Comparison of ENCODE assay signal across 31 cellular contexts in genomic region chr2:169761970-169762292, GRCh38. TPM values are rescaled to one million over a fixed set of nuclear protein-coding genes. Genes with fewer than 3 reads are reported as not detected.
DNase-seq lines count a peak whose midpoint lies in the region; ATAC-seq, FAIRE-seq and TF ChIP-seq lines count a peak whose summit lies in the region.
"Had no signal": no experiment of that assay in that cellular context is flagged by ENCODE, and none has a peak within 500 bp of the region (broad histone marks: within the 10 kb centered on the region; RNA-seq: fewer than 3 reads in every experiment).

No MANE protein-coding gene starts in this region.

- H3K27me3 ChIP-seq in CD8-positive, alpha-beta memory T cell (ENCODE audit: insufficient read depth, low read length, poor library complexity, severe bottlenecking): no peaks in the 10 kb centered on the region
- H3K27me3 ChIP-seq in muscle layer of duodenum (ENCODE audit: low read depth, low read length): no peaks in the 10 kb centered on the region
- no peaks in the 10 kb centered on the region for H3K27me3 ChIP-seq in right atrium auricular region
- H3K27me3 ChIP-seq: ascending aorta, cardiac muscle cell had no signal

- peak overlapping the region in 5 of 7 donors; percentile 13 to 71 (median 40) for H3K4me3 Mint-ChIP-seq in CD8-positive, alpha-beta memory T cell
- no peak overlapping the region for H3K4me3 Mint-ChIP-seq in central memory CD8-positive, alpha-beta T cell
- H3K4me3 Mint-ChIP-seq: activated naive CD4-positive, alpha-beta T cell treated with anti-CD3 and anti-CD28 coated beads, Interleukin-2, amount 50 U/mL, for 24 hours; activated T-helper 17 cell treated with anti-CD3 and anti-CD28 coated beads, Interleukin-2, amount 50 U/mL, for 72 hours; stimulated activated naive B cell treated with anti-CD40 and anti-IgM and Interleukin-4, amounts not matched to agents 10 μg/mL and 1 μg/mL and 100 μg/mL, for 72 hours; type B pancreatic cell had no signal

- H3K27me3 Mint-ChIP-seq in CD8-positive, alpha-beta memory T cell: peaks cover 0 to 8% of the 10 kb centered on the region in 2 donors
- H3K27me3 Mint-ChIP-seq in central memory CD8-positive, alpha-beta T cell: no peaks in the 10 kb centered on the region
- H3K27me3 Mint-ChIP-seq: activated naive CD4-positive, alpha-beta T cell treated with anti-CD3 and anti-CD28 coated beads, Interleukin-2, amount 50 U/mL, for 24 hours; type B pancreatic cell had no signal

- H3K9me3 Mint-ChIP-seq in CD8-positive, alpha-beta memory T cell: no peaks in the 10 kb centered on the region
- no peaks in the 10 kb centered on the region for H3K9me3 Mint-ChIP-seq in central memory CD8-positive, alpha-beta T cell
- H3K9me3 Mint-ChIP-seq: activated naive CD4-positive, alpha-beta T cell treated with anti-CD3 and anti-CD28 coated beads, Interleukin-2, amount 50 U/mL, for 24 hours; activated T-helper 17 cell treated with anti-CD3 and anti-CD28 coated beads, Interleukin-2, amount 50 U/mL, for 72 hours; stimulated activated naive B cell treated with anti-CD40 and anti-IgM and Interleukin-4, amounts not matched to agents 10 μg/mL and 1 μg/mL and 100 μg/mL, for 72 hours had no signal

- no peak for TF ChIP-seq CTCF in right atrium auricular region (IDR thresholded peaks at IDR 0.05)

- peak overlapping the region in 6 of 8 donors; percentile 1 to 80 (median 59) for H3K27ac Mint-ChIP-seq in CD8-positive, alpha-beta memory T cell
- peak overlapping the region; percentile 14 for H3K27ac Mint-ChIP-seq in central memory CD8-positive, alpha-beta T cell (ENCODE audit: low read depth)
- H3K27ac Mint-ChIP-seq: activated naive CD4-positive, alpha-beta T cell treated with anti-CD3 and anti-CD28 coated beads, Interleukin-2, amount 50 U/mL, for 24 hours; activated T-helper 17 cell treated with anti-CD3 and anti-CD28 coated beads, Interleukin-2, amount 50 U/mL, for 72 hours; stimulated activated naive B cell treated with anti-CD40 and anti-IgM and Interleukin-4, amounts not matched to agents 10 μg/mL and 1 μg/mL and 100 μg/mL, for 72 hours; type B pancreatic cell had no signal

- no peaks in the 10 kb centered on the region for H3K36me3 ChIP-seq in CD8-positive, alpha-beta memory T cell (ENCODE audit: insufficient read depth, low read length)
- H3K36me3 ChIP-seq in muscle layer of duodenum (ENCODE audit: control insufficient read depth in 1 of 2, insufficient read depth in 2 of 2, low read length in 2 of 2) (no peaks in the 10 kb centered on the region), right atrium auricular region (no peaks in the 10 kb centered on the region)
- H3K36me3 ChIP-seq: ascending aorta, cardiac muscle cell, left ventricle myocardium inferior had no signal

- DNase-seq in CD8-positive, alpha-beta memory T cell: no peak
- DNase-seq in GM19239 (ENCODE audit: insufficient read length, low spot score) (no peak), right atrium auricular region (ENCODE audit: low spot score) (no peak), putamen (ENCODE audit: low spot score) (no peak)
- DNase-seq in central memory CD8-positive, alpha-beta T cell (ENCODE audit: low spot score in 2 of 2): no peak
- DNase-seq: activated CD4-positive, alpha-beta T cell treated with anti-CD3 and anti-CD28 coated beads, Interleukin-2, amount 50 U/mL, for 48 hours; C1 segment of cervical spinal cord; effector memory CD4-positive, alpha-beta T cell; glutamatergic neuron; H7; Kasumi-1; left ventricle myocardium inferior; NCI-H1417; NCI-H2029; NCI-H524 treated with DMSO at 0.1 percent for 48 hours; nucleus accumbens; Right ventricle myocardium superior; stimulated activated CD4-positive, alpha-beta T cell treated with anti-CD3 and anti-CD28 coated beads, Interleukin-15, amount 100 ng/mL, for 24 hours; stimulated activated naive B cell treated with anti-CD40 and anti-IgM and Interleukin-4, amounts not matched to agents 10 μg/mL and 1 μg/mL and 100 μg/mL, for 72 hours had no signal

- H3K27ac ChIP-seq in CD8-positive, alpha-beta memory T cell (ENCODE audit: low read depth, low read length): no peak overlapping the region
- H3K27ac ChIP-seq in muscle layer of duodenum (ENCODE audit: low read length) (peak overlapping the region; percentile 19), right atrium auricular region (no peak overlapping the region)
- H3K27ac ChIP-seq: ascending aorta, cardiac muscle cell, coronary artery, left ventricle myocardium inferior had no signal

- peaks cover 14 to 23% (median 21%) of the 10 kb centered on the region in 3 donors for H3K4me1 Mint-ChIP-seq in CD8-positive, alpha-beta memory T cell
- H3K4me1 Mint-ChIP-seq in central memory CD8-positive, alpha-beta T cell: peaks cover 11% of the 10 kb centered on the region
- H3K4me1 Mint-ChIP-seq: activated naive CD4-positive, alpha-beta T cell treated with anti-CD3 and anti-CD28 coated beads, Interleukin-2, amount 50 U/mL, for 24 hours; activated T-helper 17 cell treated with anti-CD3 and anti-CD28 coated beads, Interleukin-2, amount 50 U/mL, for 72 hours; stimulated activated naive B cell treated with anti-CD40 and anti-IgM and Interleukin-4, amounts not matched to agents 10 μg/mL and 1 μg/mL and 100 μg/mL, for 72 hours had no signal

- POLR2A ChIA-PET in CD8-positive, alpha-beta memory T cell (lab: Charles Lee): no interaction called here

- FAIRE-seq in GM19239 (lab: Jason Lieb, UNC): peak; percentile 33
- FAIRE-seq: islet of Langerhans had no signal

- no peaks in the 10 kb centered on the region for H3K36me3 Mint-ChIP-seq in CD8-positive, alpha-beta memory T cell
- no peaks in the 10 kb centered on the region for H3K36me3 Mint-ChIP-seq in central memory CD8-positive, alpha-beta T cell (ENCODE audit: insufficient read depth)
- H3K36me3 Mint-ChIP-seq: activated naive CD4-positive, alpha-beta T cell treated with anti-CD3 and anti-CD28 coated beads, Interleukin-2, amount 50 U/mL, for 24 hours had no signal

- H3K4me1 ChIP-seq in CD8-positive, alpha-beta memory T cell (ENCODE audit: insufficient read depth, low read length): no peaks in the 10 kb centered on the region
- no peaks in the 10 kb centered on the region for H3K4me1 ChIP-seq in muscle layer of duodenum (ENCODE audit: control insufficient read depth in 1 of 2, insufficient read depth in 2 of 2, low read length in 2 of 2)
- no peaks in the 10 kb centered on the region for H3K4me1 ChIP-seq in right atrium auricular region
- H3K4me1 ChIP-seq: ascending aorta had no signal

- no peak overlapping the region for H3K4me3 ChIP-seq in CD8-positive, alpha-beta memory T cell (ENCODE audit: low read length)
- H3K4me3 ChIP-seq in muscle layer of duodenum (ENCODE audit: low read depth in 1 of 2, low read length in 2 of 2) (no peak overlapping the region), right atrium auricular region (no peak overlapping the region)
- H3K4me3 ChIP-seq: ascending aorta, cardiac muscle cell, coronary artery, left ventricle myocardium inferior had no signal

- CTCF ChIA-PET in CD8-positive, alpha-beta memory T cell (lab: Charles Lee): interaction anchor here (1.8 kb wide), 1 partner anchor 22 kb away, joined by 3 read pairs; no protein-coding TSS in a partner anchor

- ATAC-seq in central memory CD8-positive, alpha-beta T cell (replicated peaks; ENCODE audit: extremely low read depth, poor library complexity, severe bottlenecking): no peak
- ATAC-seq in GM19397 (IDR thresholded peaks at IDR 0.05; ENCODE audit: unreplicated experiment): no peak
- ATAC-seq: activated CD4-positive, CD25-positive, alpha-beta regulatory T cell treated with anti-CD3 and anti-CD28 coated beads, Interleukin-2, amount 50 U/mL, for 24 hours; activated T-helper 17 cell treated with anti-CD3 and anti-CD28 coated beads, Interleukin-2, amount 50 U/mL, for 72 hours; Panc1; SK-N-SH treated with all-trans-retinoic acid at 6 μM for 48 hours; stimulated activated naive B cell treated with anti-CD40 and anti-IgM and Interleukin-4, amounts not matched to agents 10 μg/mL and 1 μg/mL and 100 μg/mL, for 72 hours had no signal

- H3K9me3 ChIP-seq in CD8-positive, alpha-beta memory T cell (ENCODE audit: low read length): no peaks in the 10 kb centered on the region
- no peaks in the 10 kb centered on the region for H3K9me3 ChIP-seq in muscle layer of duodenum (ENCODE audit: control insufficient read depth in 1 of 2, low read length in 2 of 2)
- no peaks in the 10 kb centered on the region for H3K9me3 ChIP-seq in right atrium auricular region
- H3K9me3 ChIP-seq: ascending aorta had no signal

RNA-seq across cellular contexts. Expression of gene KLHL23, which starts 28.3 kb away (rescaled TPM):
- 10 to 100 TPM; 11.4 to 12.0 TPM for total RNA-seq in CD8-positive, alpha-beta memory T cell
- 2.0 TPM for polyA plus RNA-seq in CD8-positive, alpha-beta memory T cell
- 10 to 100 TPM; 13.8 to 16.7 TPM for total RNA-seq in right atrium auricular region

RNA-seq across cellular contexts. Expression of gene SSB, which starts 36.7 kb away (rescaled TPM):
- total RNA-seq in CD8-positive, alpha-beta memory T cell: 100 to 1,000 TPM; 101 to 113 TPM
- polyA plus RNA-seq in CD8-positive, alpha-beta memory T cell: 153 TPM
- total RNA-seq in right atrium auricular region: 10 to 100 TPM; 52.3 to 56.7 TPM
